In the genomic region with DNA sequence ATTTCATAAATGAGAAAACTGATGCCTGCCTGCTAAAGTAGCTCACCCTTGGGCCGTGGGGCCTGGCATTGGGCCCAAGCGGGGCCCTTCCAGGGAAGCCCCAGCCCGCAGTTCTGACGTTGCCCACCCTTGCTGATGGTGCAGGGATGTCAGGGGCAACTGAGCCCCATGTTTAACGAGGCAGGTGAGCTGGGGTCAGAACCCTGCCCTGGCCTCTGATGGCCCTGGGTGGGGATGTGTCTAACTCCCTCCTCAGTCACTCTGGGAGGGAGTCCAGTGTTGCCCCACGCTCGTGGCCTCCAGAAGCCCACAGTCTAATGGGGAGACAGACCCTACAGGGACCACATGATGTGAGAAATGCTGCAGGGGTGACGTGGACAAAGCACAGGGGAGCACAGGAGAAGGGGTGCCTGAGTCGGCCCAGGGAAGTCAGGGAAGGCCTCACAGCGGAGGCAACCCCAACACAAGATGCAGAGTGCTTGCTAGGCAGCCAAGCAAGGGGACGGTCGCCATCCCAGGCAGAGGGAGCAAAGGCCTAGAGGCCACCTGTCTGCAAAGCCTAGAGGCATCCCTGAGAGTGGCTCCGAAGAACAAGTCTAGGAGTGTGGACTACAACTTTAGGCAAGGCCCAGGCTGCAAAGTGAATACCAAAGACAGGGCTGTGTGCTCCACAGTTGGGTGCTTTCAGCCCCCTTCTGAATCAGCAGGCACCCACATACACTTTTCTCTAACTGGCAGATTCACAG, we compare ENCODE assay signal across 8 cellular contexts. TPM values are rescaled to one million over a fixed set of nuclear protein-coding genes. Genes with fewer than 3 reads are reported as not detected.
DNase-seq lines count a peak whose midpoint lies in the region; ATAC-seq and TF ChIP-seq lines count a peak whose summit lies in the region.

No MANE protein-coding gene starts in this region.

- no peaks in the 10 kb centered on the region for H3F3A ChIP-seq in PC-3 (ENCODE audit: low read length, unreplicated experiment)

- H3K27me3 ChIP-seq in PC-3 (ENCODE audit: low read length) (no peaks in the 10 kb centered on the region), parathyroid adenoma (ENCODE audit: control insufficient read depth, insufficient read depth, low read length) (no peaks in the 10 kb centered on the region)

- H3K36me3 Mint-ChIP-seq in CD14-positive monocyte, result peaks cover 0 to 4% of the 10 kb centered on the region in 2 donors
- peaks cover 24% of the 10 kb centered on the region for H3K36me3 Mint-ChIP-seq in effector memory CD8-positive, alpha-beta T cell (ENCODE audit: insufficient read depth)
- peaks cover 1% of the 10 kb centered on the region for H3K36me3 Mint-ChIP-seq in activated T-helper 1 cell treated with anti-CD3 and anti-CD28 coated beads, Interleukin-12 subunit alpha, Interleukin-12 subunit beta, Interleukin-2, Interleukin-4 antibody, amounts not matched to agents 30 ng/mL and 10 ng/mL and 1 ng/mL, durations not matched to agents 14 hours and 24 hours and 36 hours (ENCODE audit: low read depth)

- peaks cover 35% of the 10 kb centered on the region for H3K4me1 Mint-ChIP-seq in CD14-positive monocyte
- H3K4me1 Mint-ChIP-seq in effector memory CD8-positive, alpha-beta T cell (ENCODE audit: low read depth in 2 of 2), result peaks cover 27 to 33% of the 10 kb centered on the region in 2 donors
- peaks cover 56% of the 10 kb centered on the region for H3K4me1 Mint-ChIP-seq in activated T-helper 1 cell treated with anti-CD3 and anti-CD28 coated beads, Interleukin-12 subunit alpha, Interleukin-12 subunit beta, Interleukin-2, Interleukin-4 antibody, amounts not matched to agents 30 ng/mL and 10 ng/mL and 1 ng/mL, durations not matched to agents 14 hours and 24 hours and 36 hours (ENCODE audit: low read depth)

- H3K4me1 ChIP-seq in PC-3 (ENCODE audit: insufficient read depth, low read length), result peaks cover 21% of the 10 kb centered on the region
- H3K4me1 ChIP-seq in parathyroid adenoma, result peaks cover 7% of the 10 kb centered on the region

- H3K27ac Mint-ChIP-seq in CD14-positive monocyte, result peak overlapping the region; percentile 84 to 100 (median 99)
- peak overlapping the region; percentile 95 to 97 for H3K27ac Mint-ChIP-seq in effector memory CD8-positive, alpha-beta T cell
- H3K27ac Mint-ChIP-seq in activated T-helper 1 cell treated with anti-CD3 and anti-CD28 coated beads, Interleukin-12 subunit alpha, Interleukin-12 subunit beta, Interleukin-2, Interleukin-4 antibody, amounts not matched to agents 30 ng/mL and 10 ng/mL and 1 ng/mL, durations not matched to agents 14 hours and 24 hours and 36 hours, result no peak overlapping the region

- H3K9me2 ChIP-seq in PC-3 (replicated peaks; ENCODE audit: low read length), result no peaks in the 10 kb centered on the region

- H3K4me3 ChIP-seq in PC-3 (ENCODE audit: low read length), result no peak overlapping the region
- no peak overlapping the region for H3K4me3 ChIP-seq in parathyroid adenoma (ENCODE audit: low read depth, low read length)

- POLR2A ChIA-PET in PC-3 (lab: Charles Lee; ENCODE audit: unreplicated experiment), result no interaction called here

- TF ChIP-seq CTCF in CD14-positive monocyte (IDR thresholded peaks at IDR 0.05), result no peak
- no peak for TF ChIP-seq CTCF in PC-3 (conservative IDR thresholded peaks at IDR 0.05; ENCODE audit: low read depth, low read length)
- no peak for TF ChIP-seq CTCF in parathyroid adenoma (IDR thresholded peaks at IDR 0.05)

- H3K9ac ChIP-seq in PC-3 (ENCODE audit: low read length), result no peak overlapping the region; the same call in 1 of the 2 replicates
- no peak overlapping the region for H3K9ac ChIP-seq in parathyroid adenoma

- peaks cover 0 to 9% (median 0%) of the 10 kb centered on the region in 7 donors for H3K9me3 Mint-ChIP-seq in CD14-positive monocyte
- H3K9me3 Mint-ChIP-seq in effector memory CD8-positive, alpha-beta T cell, result no peaks in the 10 kb centered on the region
- H3K9me3 Mint-ChIP-seq in activated T-helper 1 cell treated with anti-CD3 and anti-CD28 coated beads, Interleukin-12 subunit alpha, Interleukin-12 subunit beta, Interleukin-2, Interleukin-4 antibody, amounts not matched to agents 30 ng/mL and 10 ng/mL and 1 ng/mL, durations not matched to agents 14 hours and 24 hours and 36 hours, result no peaks in the 10 kb centered on the region

- ATAC-seq in PC-3 (no peak), GM19351 (IDR thresholded peaks at IDR 0.05; ENCODE audit: unreplicated experiment) (no peak)
- ATAC-seq in effector memory CD8-positive, alpha-beta T cell (replicated peaks), result no peak

- H3K4me2 ChIP-seq in PC-3 (ENCODE audit: low read length) (0 out of 2 replicates have a peak overlapping the region, but pooled peaks have one; percentile 87), parathyroid adenoma (ENCODE audit: low read length) (no peak overlapping the region)

- no peak for DNase-seq in CD14-positive monocyte (ENCODE audit: low spot score)
- no peak for DNase-seq in PC-3
- no peak for DNase-seq in effector memory CD8-positive, alpha-beta T cell
- no peak for DNase-seq in inferior parietal cortex (ENCODE audit: extremely low spot score)
- DNase-seq in DMS53 (lab: John Stamatoyannopoulos, UW), result no peak
- DNase-seq in activated T-helper 1 cell treated with anti-CD3 and anti-CD28 coated beads, Interleukin-12 subunit alpha, Interleukin-12 subunit beta, Interleukin-2, Interleukin-4 antibody, amounts not matched to agents 30 ng/mL and 10 ng/mL and 1 ng/mL, durations not matched to agents 14 hours and 24 hours and 36 hours (ENCODE audit: low spot score), result no peak

- intact Hi-C loops in CD14-positive monocyte (cut with micrococcal nuclease) (loop anchor here (5.0 to 10.0 kb wide), 4 partner anchors 33 to 64 kb away; no protein-coding TSS in a partner anchor), PC-3 (cut with micrococcal nuclease) (no loop called here)
- intact Hi-C loops in activated T-helper 1 cell treated with anti-CD3 and anti-CD28 coated beads, Interleukin-12 subunit alpha, Interleukin-12 subunit beta, Interleukin-2, Interleukin-4 antibody, amounts not matched to agents 30 ng/mL and 10 ng/mL and 1 ng/mL, durations not matched to agents 14 hours and 24 hours and 36 hours (cut with micrococcal nuclease), result loop anchor here (5.0 kb wide), 1 partner anchor 263 kb away; no protein-coding TSS in a partner anchor

- no peak overlapping the region for H3K4me3 Mint-ChIP-seq in CD14-positive monocyte
- no peak overlapping the region for H3K4me3 Mint-ChIP-seq in effector memory CD8-positive, alpha-beta T cell
- H3K4me3 Mint-ChIP-seq in activated T-helper 1 cell treated with anti-CD3 and anti-CD28 coated beads, Interleukin-12 subunit alpha, Interleukin-12 subunit beta, Interleukin-2, Interleukin-4 antibody, amounts not matched to agents 30 ng/mL and 10 ng/mL and 1 ng/mL, durations not matched to agents 14 hours and 24 hours and 36 hours, result no peak overlapping the region

- H3K79me2 ChIP-seq in PC-3 (ENCODE audit: low read length) (no peaks in the 10 kb centered on the region), parathyroid adenoma (no peaks in the 10 kb centered on the region)

- H3K9me3 ChIP-seq in PC-3 (ENCODE audit: low read length), result no peaks in the 10 kb centered on the region
- no peaks in the 10 kb centered on the region for H3K9me3 ChIP-seq in parathyroid adenoma (ENCODE audit: control insufficient read depth, low read length)

- peaks cover 0 to 3% (median 0%) of the 10 kb centered on the region in 3 donors for H3K27me3 Mint-ChIP-seq in CD14-positive monocyte (ENCODE audit: low read depth in 3 of 3)
- no peaks in the 10 kb centered on the region for H3K27me3 Mint-ChIP-seq in effector memory CD8-positive, alpha-beta T cell
- no peaks in the 10 kb centered on the region for H3K27me3 Mint-ChIP-seq in activated T-helper 1 cell treated with anti-CD3 and anti-CD28 coated beads, Interleukin-12 subunit alpha, Interleukin-12 subunit beta, Interleukin-2, Interleukin-4 antibody, amounts not matched to agents 30 ng/mL and 10 ng/mL and 1 ng/mL, durations not matched to agents 14 hours and 24 hours and 36 hours (ENCODE audit: insufficient read depth)

- no peaks in the 10 kb centered on the region for H4K20me1 ChIP-seq in PC-3 (ENCODE audit: low read length)

- CTCF ChIA-PET in PC-3 (lab: Charles Lee), result no interaction called here

- H3K27ac ChIP-seq in PC-3 (ENCODE audit: low read length) (peak overlapping the region; percentile 97), parathyroid adenoma (peak overlapping the region; percentile 73)

- no peaks in the 10 kb centered on the region for H3K36me3 ChIP-seq in PC-3 (ENCODE audit: low read depth, low read length)
- no peaks in the 10 kb centered on the region for H3K36me3 ChIP-seq in parathyroid adenoma (ENCODE audit: control insufficient read depth, insufficient read depth, low read length)

- no TSS peak for BruUV-seq in PC-3 (replicated peaks; lab: Mats Ljungman, UMichigan)

- H2AFZ ChIP-seq in PC-3 (ENCODE audit: low read length), result no peak overlapping the region
- peak overlapping the region; percentile 93 for H2AFZ ChIP-seq in parathyroid adenoma

RNA-seq across cellular contexts. Expression of a gene that starts 25.2 kb away (rescaled TPM):
- 10 to 100 TPM; 26.1 to 45.8 TPM for polyA plus RNA-seq in CD14-positive monocyte
- 68.9 and 94.2 TPM in 2 replicates for total RNA-seq in PC-3 (2014; rRNA removed)
- total RNA-seq in activated T-helper 1 cell treated with anti-CD3 and anti-CD28 coated beads, Interleukin-12 subunit alpha, Interleukin-12 subunit beta, Interleukin-2, Interleukin-4 antibody, amounts not matched to agents 30 ng/mL and 10 ng/mL and 1 ng/mL, durations not matched to agents 14 hours and 24 hours and 36 hours, result 178 and 183 TPM in 2 replicates

RNA-seq across cellular contexts. Expression of a gene that starts 55.8 kb away (rescaled TPM):
- polyA plus RNA-seq in CD14-positive monocyte, result 10 to 100 TPM; 26.5 to 37.9 TPM
- 25.7 and 30.9 TPM in 2 replicates for total RNA-seq in PC-3 (2014; rRNA removed)
- 32.4 and 38.0 TPM in 2 replicates for total RNA-seq in activated T-helper 1 cell treated with anti-CD3 and anti-CD28 coated beads, Interleukin-12 subunit alpha, Interleukin-12 subunit beta, Interleukin-2, Interleukin-4 antibody, amounts not matched to agents 30 ng/mL and 10 ng/mL and 1 ng/mL, durations not matched to agents 14 hours and 24 hours and 36 hours
